ENCODE assay signal across 37 cellular contexts in the genomic region with DNA sequence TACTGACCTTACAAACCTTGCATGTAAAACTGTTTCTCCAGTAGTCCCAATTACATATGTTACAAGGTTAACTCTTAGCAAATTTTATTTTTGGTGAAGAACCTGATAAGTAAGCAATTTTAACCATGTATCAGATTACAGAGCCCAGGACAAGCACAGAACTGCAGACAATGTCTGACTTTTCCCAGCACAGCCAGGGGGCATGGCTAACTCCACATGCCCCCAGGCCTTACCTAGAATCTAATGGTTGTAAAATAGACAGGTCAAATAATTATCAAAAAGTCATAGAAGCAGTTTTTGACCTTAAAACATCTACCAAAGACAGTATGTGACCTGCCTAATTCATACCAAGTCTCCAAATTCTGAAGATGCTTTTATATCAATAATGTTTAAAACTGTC.
DNase-seq lines count a peak whose midpoint lies in the region; ATAC-seq, FAIRE-seq and TF ChIP-seq lines count a peak whose summit lies in the region.
"Had no signal": no experiment of that assay in that cellular context is flagged by ENCODE, and none has a peak within 500 bp of the region (broad histone marks: within the 10 kb centered on the region; RNA-seq: fewer than 3 reads in every experiment).

No MANE protein-coding gene starts in this region.

- no peaks in the 10 kb centered on the region for H3K79me2 ChIP-seq in trophoblast cell (ENCODE audit: control insufficient read depth, insufficient read depth, low read length, poor library complexity)

- H3K4ac ChIP-seq in trophoblast cell (ENCODE audit: low read depth, low read length), result no peak overlapping the region

- no peak overlapping the region for H2AFZ ChIP-seq in trophoblast cell (ENCODE audit: insufficient read depth, low read length, poor library complexity)

- no peaks in the 10 kb centered on the region for H3K4me1 ChIP-seq in endodermal cell (ENCODE audit: control insufficient read depth, insufficient read depth, low read length)
- H3K4me1 ChIP-seq in trophoblast cell (ENCODE audit: control insufficient read depth in 1 of 2, insufficient read depth in 2 of 2, low read length in 2 of 2), result no peaks in the 10 kb centered on the region
- H3K4me1 ChIP-seq in left ventricle myocardium inferior, result no peaks in the 10 kb centered on the region
- H3K4me1 ChIP-seq: A549; BE2C; BLaER1 treated with 17β-estradiol and CSF1 and Interleukin-3, amounts not matched to agents 10 nM and 100 nM had no signal

- no peak overlapping the region for H3K4me3 Mint-ChIP-seq in endodermal cell
- H3K4me3 Mint-ChIP-seq in activated T-cell treated with anti-CD3 and anti-CD28 coated beads, Interleukin-2, amount 50 U/mL, for 72 hours, result no peak overlapping the region
- H3K4me3 Mint-ChIP-seq: B cell; CD14-positive monocyte; CD4-positive, alpha-beta memory T cell; CD4-positive, alpha-beta T cell; CD4-positive, CD25-positive, alpha-beta regulatory T cell; CD8-positive, alpha-beta memory T cell; CD8-positive, alpha-beta T cell had no signal

- H3K14ac ChIP-seq in trophoblast cell (ENCODE audit: low read length), result no peak overlapping the region

- H3K27me3 ChIP-seq in endodermal cell (ENCODE audit: control insufficient read depth, insufficient read depth, low read length, poor library complexity, severe bottlenecking) (no peaks in the 10 kb centered on the region), trophoblast cell (ENCODE audit: insufficient read depth, low read length) (no peaks in the 10 kb centered on the region), left ventricle myocardium inferior (ENCODE audit: low read depth) (no peaks in the 10 kb centered on the region)
- H3K27me3 ChIP-seq: BE2C; BLaER1; BLaER1 treated with 17β-estradiol and CSF1 and Interleukin-3, amounts not matched to agents 10 nM and 100 nM had no signal

- no peak overlapping the region for H4K91ac ChIP-seq in trophoblast cell (ENCODE audit: low read depth, low read length)

- no peak overlapping the region for H2AK5ac ChIP-seq in trophoblast cell (ENCODE audit: low read length)

- no peak overlapping the region for H3K23ac ChIP-seq in trophoblast cell (ENCODE audit: low read length)

- H3K4me1 Mint-ChIP-seq in endodermal cell, result no peaks in the 10 kb centered on the region
- peaks cover 22% of the 10 kb centered on the region for H3K4me1 Mint-ChIP-seq in activated T-cell treated with anti-CD3 and anti-CD28 coated beads, Interleukin-2, amount 50 U/mL, for 72 hours (ENCODE audit: low read depth)
- H3K4me1 Mint-ChIP-seq: B cell, CD14-positive monocyte had no signal

- H2BK5ac ChIP-seq in trophoblast cell (ENCODE audit: low read depth, low read length, poor library complexity), result no peak overlapping the region

- peaks cover 27% of the 10 kb centered on the region for H3K36me3 Mint-ChIP-seq in endodermal cell (ENCODE audit: low read depth)
- H3K36me3 Mint-ChIP-seq in activated T-cell treated with anti-CD3 and anti-CD28 coated beads, Interleukin-2, amount 50 U/mL, for 72 hours (ENCODE audit: insufficient read depth in 2 of 2), result peaks cover 20 to 43% of the 10 kb centered on the region in 2 donors
- H3K36me3 Mint-ChIP-seq: CD14-positive monocyte had no signal

- no peaks in the 10 kb centered on the region for H3K27me3 Mint-ChIP-seq in endodermal cell (ENCODE audit: insufficient read depth)
- H3K27me3 Mint-ChIP-seq in activated T-cell treated with anti-CD3 and anti-CD28 coated beads, Interleukin-2, amount 50 U/mL, for 72 hours (ENCODE audit: low read depth), result no peaks in the 10 kb centered on the region
- H3K27me3 Mint-ChIP-seq: B cell; CD4-positive, alpha-beta memory T cell; CD4-positive, alpha-beta T cell; CD4-positive, CD25-positive, alpha-beta regulatory T cell had no signal

- intact Hi-C loops in left ventricle myocardium inferior (cut with micrococcal nuclease), result no loop called here

- no peak for ATAC-seq in GM21786 (IDR thresholded peaks at IDR 0.05; ENCODE audit: unreplicated experiment)
- no peak for ATAC-seq in activated T-cell treated with anti-CD3 and anti-CD28 coated beads, Interleukin-2, amount 50 U/mL, for 72 hours (replicated peaks in 1 of 2)
- ATAC-seq: A549; CD8-positive, alpha-beta T cell had no signal

- H3K27ac ChIP-seq in endodermal cell (ENCODE audit: low read depth, low read length), result no peak overlapping the region
- no peak overlapping the region for H3K27ac ChIP-seq in trophoblast cell (ENCODE audit: low read depth, low read length)
- H3K27ac ChIP-seq in left ventricle myocardium inferior (replicated peaks), result no peak overlapping the region
- H3K27ac ChIP-seq: 22Rv1; A549; BLaER1; BLaER1 treated with 17β-estradiol and CSF1 and Interleukin-3, amounts not matched to agents 10 nM and 100 nM; C4-2B had no signal

- H3K4me2 ChIP-seq in trophoblast cell (ENCODE audit: low read length), result no peak overlapping the region
- H3K4me2 ChIP-seq: A549; BLaER1; BLaER1 treated with 17β-estradiol and CSF1 and Interleukin-3, amounts not matched to agents 10 nM and 100 nM had no signal

- DNase-seq in M059J (ENCODE audit: low read depth), result peak; percentile 23
- DNase-seq in endodermal cell, result no peak
- DNase-seq in trophoblast cell, result peak; percentile 55 to 59
- no peak for DNase-seq in left ventricle myocardium inferior
- no peak for DNase-seq in activated CD4-positive, CD25-positive, alpha-beta regulatory T cell treated with anti-CD3 and anti-CD28 coated beads, Interleukin-2, amount 50 U/mL, for 72 hours
- DNase-seq in activated T-cell treated with anti-CD3 and anti-CD28 coated beads, Interleukin-2, amount 50 U/mL, for 72 hours, result no peak
- DNase-seq: 8988T; ACHN; AML-193; BE2C; C1 segment of cervical spinal cord; Caco-2; Calu3; CD4-positive, alpha-beta memory T cell; CD4-positive, alpha-beta T cell; CD4-positive, CD25-positive, alpha-beta regulatory T cell; CD8-positive, alpha-beta memory T cell; CD8-positive, alpha-beta T cell; COR-L47; DMS 273 treated with DMSO at 0.1 percent for 48 hours; DMS153; DMS53; DMS79; DMS79 treated with DMSO at 0.1 percent for 48 hours; DND-41; EL had no signal

- H4K12ac ChIP-seq in trophoblast cell (ENCODE audit: low read depth, low read length), result no peak overlapping the region

- peak; percentile 60 for FAIRE-seq in islet of Langerhans (lab: Jason Lieb, UNC)
- FAIRE-seq: A204.1, A549, D721Med had no signal

- no peak overlapping the region for H2BK12ac ChIP-seq in trophoblast cell (ENCODE audit: low read length)

- H3K4me3 ChIP-seq in endodermal cell (ENCODE audit: low read length) (peak overlapping the region; percentile 35), trophoblast cell (ENCODE audit: low read depth, low read length) (no peak overlapping the region), left ventricle myocardium inferior (no peak overlapping the region)
- H3K4me3 ChIP-seq: A549; BLaER1; BLaER1 treated with 17β-estradiol and CSF1 and Interleukin-3, amounts not matched to agents 10 nM and 100 nM had no signal

- H3K18ac ChIP-seq in trophoblast cell (ENCODE audit: low read length), result no peak overlapping the region

- no peak for TF ChIP-seq CTCF in endodermal cell (conservative IDR thresholded peaks at IDR 0.05)
- no peak for TF ChIP-seq CTCF in left ventricle myocardium inferior (IDR thresholded peaks at IDR 0.05; ENCODE audit: borderline replicate concordance)

- no peak overlapping the region for H3K27ac Mint-ChIP-seq in endodermal cell
- H3K27ac Mint-ChIP-seq in activated T-cell treated with anti-CD3 and anti-CD28 coated beads, Interleukin-2, amount 50 U/mL, for 72 hours, result no peak overlapping the region
- H3K27ac Mint-ChIP-seq: B cell; CD14-positive monocyte; CD4-positive, alpha-beta T cell; CD4-positive, CD25-positive, alpha-beta regulatory T cell; CD8-positive, alpha-beta T cell had no signal

- H3K36me3 ChIP-seq in endodermal cell (ENCODE audit: control insufficient read depth, insufficient read depth, low read length) (no peaks in the 10 kb centered on the region), trophoblast cell (ENCODE audit: control insufficient read depth in 1 of 2, insufficient read depth in 2 of 2, low read length in 2 of 2) (peaks cover 0 to 3% of the 10 kb centered on the region in 2 experiments), left ventricle myocardium inferior (no peaks in the 10 kb centered on the region)
- H3K36me3 ChIP-seq: BE2C had no signal

- H4K8ac ChIP-seq in trophoblast cell (ENCODE audit: low read depth, low read length), result no peak overlapping the region

- peaks cover 96% of the 10 kb centered on the region for H3K9me3 ChIP-seq in endodermal cell (ENCODE audit: control insufficient read depth, low read length)
- peaks cover 14% of the 10 kb centered on the region for H3K9me3 ChIP-seq in trophoblast cell (ENCODE audit: insufficient read depth, low read depth, low read length)
- peaks cover 25% of the 10 kb centered on the region for H3K9me3 ChIP-seq in left ventricle myocardium inferior (replicated peaks)
- H3K9me3 ChIP-seq: A549, BE2C had no signal

- H3K9ac ChIP-seq in endodermal cell (ENCODE audit: extremely low read depth, low read length, poor library complexity, severe bottlenecking) (no peak overlapping the region), trophoblast cell (ENCODE audit: low read length) (no peak overlapping the region)
- H3K9ac ChIP-seq: BLaER1; BLaER1 treated with 17β-estradiol and CSF1 and Interleukin-3, amounts not matched to agents 10 nM and 100 nM had no signal

- H3K9me3 Mint-ChIP-seq in endodermal cell, result peaks cover 82% of the 10 kb centered on the region
- peaks cover 20 to 23% of the 10 kb centered on the region in 2 donors for H3K9me3 Mint-ChIP-seq in activated T-cell treated with anti-CD3 and anti-CD28 coated beads, Interleukin-2, amount 50 U/mL, for 72 hours

- H3K79me1 ChIP-seq in trophoblast cell (ENCODE audit: low read length), result peaks cover 3% of the 10 kb centered on the region

- H2BK120ac ChIP-seq in trophoblast cell (ENCODE audit: insufficient read depth, low read length, poor library complexity), result no peak overlapping the region

Comparison
In these comparisons a context has a peak if more than half of its experiments do, and no peak if none do; other contexts are left out.
1. DNase-seq: peak in M059J (single experiment) and trophoblast cell (2 of 2); none in endodermal cell (single experiment), left ventricle myocardium inferior (single experiment), activated CD4-positive, CD25-positive, alpha-beta regulatory T cell treated with anti-CD3 and anti-CD28 coated beads, Interleukin-2, amount 50 U/mL, for 72 hours (single experiment) and activated T-cell treated with anti-CD3 and anti-CD28 coated beads, Interleukin-2, amount 50 U/mL, for 72 hours (0 of 2).